In the genomic region with DNA sequence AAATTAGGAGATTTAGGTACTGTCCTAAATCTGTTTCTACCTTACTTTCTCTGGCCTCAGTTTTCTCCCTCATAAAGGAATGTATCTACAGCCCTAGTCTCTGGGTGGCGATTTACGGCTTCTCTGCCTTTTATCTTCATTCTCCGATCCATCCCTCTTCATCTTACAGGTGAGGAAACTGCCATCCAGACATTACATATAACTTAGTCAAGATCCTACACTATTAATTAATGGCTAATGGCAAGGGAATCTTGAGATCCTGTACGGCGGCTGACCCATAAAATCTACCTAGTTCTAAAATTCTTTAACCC, we compare ENCODE assay signal across 9 cellular contexts. TPM values are rescaled to one million over a fixed set of nuclear protein-coding genes. Genes with fewer than 3 reads are reported as not detected.
DNase-seq lines count a peak whose midpoint lies in the region; ATAC-seq lines count a peak whose summit lies in the region.
"Had no signal": no experiment of that assay in that cellular context is flagged by ENCODE, and none has a peak within 500 bp of the region (broad histone marks: within the 10 kb centered on the region; RNA-seq: fewer than 3 reads in every experiment).

No MANE protein-coding gene starts in this region.

- no peaks in the 10 kb centered on the region for H3K9me3 Mint-ChIP-seq in T-helper 1 cell treated with Interleukin-12 subunit alpha and Interleukin-12 subunit beta and Interleukin-4 antibody, amounts not matched to agents 30 μg/mL and 1 μg/mL, for 36 hours
- H3K9me3 Mint-ChIP-seq in activated CD4-positive, alpha-beta memory T cell treated with anti-CD3 and anti-CD28 coated beads for 36 hours = no peaks in the 10 kb centered on the region

- H3K36me3 Mint-ChIP-seq in T-helper 1 cell treated with Interleukin-12 subunit alpha and Interleukin-12 subunit beta and Interleukin-4 antibody, amounts not matched to agents 30 μg/mL and 1 μg/mL, for 36 hours (ENCODE audit: low read depth) = peaks cover 8% of the 10 kb centered on the region
- H3K36me3 Mint-ChIP-seq in activated CD4-positive, alpha-beta memory T cell treated with anti-CD3 and anti-CD28 coated beads for 36 hours = peaks cover 5% of the 10 kb centered on the region

- no peaks in the 10 kb centered on the region for H3K9me3 ChIP-seq in iPS-18c (ENCODE audit: control insufficient read depth, insufficient read depth, low read length)

- H3K4me3 Mint-ChIP-seq in T-helper 1 cell treated with Interleukin-12 subunit alpha and Interleukin-12 subunit beta and Interleukin-4 antibody, amounts not matched to agents 30 μg/mL and 1 μg/mL, for 36 hours = peak overlapping the region; percentile 88
- peak overlapping the region; percentile 85 for H3K4me3 Mint-ChIP-seq in activated CD4-positive, alpha-beta memory T cell treated with anti-CD3 and anti-CD28 coated beads for 36 hours

- CTCF ChIA-PET in activated CD4-positive, alpha-beta memory T cell treated with anti-CD3 and anti-CD28 coated beads for 36 hours (lab: Charles Lee) = no interaction called here

- no peak for DNase-seq in T-helper 1 cell
- no peak for DNase-seq in activated CD4-positive, alpha-beta memory T cell treated with anti-CD3 and anti-CD28 coated beads for 36 hours
- DNase-seq in superior temporal gyrus (ENCODE audit: extremely low spot score) = peak; percentile 17
- DNase-seq in NCI-H2171 (lab: John Stamatoyannopoulos, UW) = no peak
- no peak for DNase-seq in dedifferentiated amniotic fluid mesenchymal stem cell (ENCODE audit: extremely low spot score)

- POLR2A ChIA-PET in activated CD4-positive, alpha-beta memory T cell treated with anti-CD3 and anti-CD28 coated beads for 36 hours (lab: Charles Lee) = interaction anchor here (1.1 to 1.5 kb wide), 2 partner anchors 79 to 111 kb away, joined by 3 to 5 read pairs; a partner anchor contains a TSS

- no peak for ATAC-seq in HG03469 (IDR thresholded peaks at IDR 0.05; ENCODE audit: unreplicated experiment)

- peak overlapping the region; percentile 85; the same call in 1 of the 2 replicates for H3K4me3 ChIP-seq in iPS-18c (ENCODE audit: insufficient read depth, low read depth, low read length)

- intact Hi-C loops in activated CD4-positive, alpha-beta memory T cell treated with anti-CD3 and anti-CD28 coated beads for 36 hours (cut with micrococcal nuclease) = loop anchor here (1.0 to 2.0 kb wide), 4 partner anchors 79 to 1322 kb away; a partner anchor contains a TSS

- H3K27ac Mint-ChIP-seq in T-helper 1 cell treated with Interleukin-12 subunit alpha and Interleukin-12 subunit beta and Interleukin-4 antibody, amounts not matched to agents 30 μg/mL and 1 μg/mL, for 36 hours = peak overlapping the region; percentile 93
- H3K27ac Mint-ChIP-seq in activated CD4-positive, alpha-beta memory T cell treated with anti-CD3 and anti-CD28 coated beads for 36 hours = peak overlapping the region; percentile 87

- H3K27me3 Mint-ChIP-seq in T-helper 1 cell treated with Interleukin-12 subunit alpha and Interleukin-12 subunit beta and Interleukin-4 antibody, amounts not matched to agents 30 μg/mL and 1 μg/mL, for 36 hours (ENCODE audit: low read depth) = peaks cover 4% of the 10 kb centered on the region
- no peaks in the 10 kb centered on the region for H3K27me3 Mint-ChIP-seq in activated CD4-positive, alpha-beta memory T cell treated with anti-CD3 and anti-CD28 coated beads for 36 hours

- H3K4me1 Mint-ChIP-seq in T-helper 1 cell treated with Interleukin-12 subunit alpha and Interleukin-12 subunit beta and Interleukin-4 antibody, amounts not matched to agents 30 μg/mL and 1 μg/mL, for 36 hours (ENCODE audit: low read depth) = peaks cover 15% of the 10 kb centered on the region
- H3K4me1 Mint-ChIP-seq in activated CD4-positive, alpha-beta memory T cell treated with anti-CD3 and anti-CD28 coated beads for 36 hours (ENCODE audit: low read depth) = peaks cover 22% of the 10 kb centered on the region

RNA-seq across cellular contexts. Expression of a gene that starts 0.4 kb away (rescaled TPM):
- 10 to 100 TPM; 43.5 to 44.3 TPM for total RNA-seq in activated CD4-positive, alpha-beta memory T cell treated with anti-CD3 and anti-CD28 coated beads for 36 hours

RNA-seq across cellular contexts. Expression of a gene that starts 12.6 kb away (rescaled TPM):
- total RNA-seq in activated CD4-positive, alpha-beta memory T cell treated with anti-CD3 and anti-CD28 coated beads for 36 hours = under 1 TPM; 0.27 to 0.33 TPM
- total RNA-seq: T-helper 2 cell treated with Interferon-gamma antibody and Interleukin-4, amounts not matched to agents 100 ng/mL and 5 ng/mL, for 36 hours had no signal
